In the genomic region with DNA sequence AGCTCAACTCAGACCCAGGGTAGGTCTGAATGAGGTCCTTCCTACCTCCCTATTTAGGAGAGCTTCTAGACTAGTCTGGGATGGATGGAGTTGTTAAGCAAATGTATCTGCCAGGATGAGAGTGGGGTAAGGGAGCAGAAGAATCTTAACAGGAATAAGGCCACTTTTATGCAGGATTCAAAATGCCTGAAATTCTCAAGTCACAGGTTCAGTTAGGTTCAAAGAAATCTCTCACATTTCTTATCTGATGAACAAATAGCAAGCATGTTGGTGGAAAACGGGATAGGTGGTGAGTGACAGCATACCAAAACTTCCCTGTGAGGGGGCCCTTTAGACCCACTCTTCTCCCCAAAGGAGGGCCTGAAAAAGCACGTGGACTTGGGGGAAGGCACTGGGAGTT, we compare ENCODE assay signal across 6 cellular contexts. TPM values are rescaled to one million over a fixed set of nuclear protein-coding genes. Genes with fewer than 3 reads are reported as not detected.
"Had no signal": no experiment of that assay in that cellular context is flagged by ENCODE, and none has a peak within 500 bp of the region (broad histone marks: within the 10 kb centered on the region; RNA-seq: fewer than 3 reads in every experiment).

No MANE protein-coding gene starts in this region.

- H3K27ac Mint-ChIP-seq: GM23338, H9 had no signal

- H3K4me1 Mint-ChIP-seq: IgD-negative memory B cell had no signal

- H3K36me3 Mint-ChIP-seq: IgD-negative memory B cell had no signal

- ATAC-seq: GM23338, HepG2 had no signal

- H3K9me3 Mint-ChIP-seq: GM23338, H9, IgD-negative memory B cell had no signal

- H3K4me3 Mint-ChIP-seq: GM23338, H9, IgD-negative memory B cell had no signal

- DNase-seq: HCEC 1CT had no signal

RNA-seq across cellular contexts. Expression of a gene that starts 3.0 kb away (rescaled TPM):
- total RNA-seq: GM23338, H1, H9, HepG2 had no signal

RNA-seq across cellular contexts. Expression of a gene that starts 5.6 kb away (rescaled TPM):
- total RNA-seq: HepG2 had no signal

RNA-seq across cellular contexts. Expression of a gene that starts 51.1 kb away (rescaled TPM):
- total RNA-seq: GM23338, H1, HepG2 had no signal
